20 cellular contexts compared by ENCODE assay signal in the genomic region with DNA sequence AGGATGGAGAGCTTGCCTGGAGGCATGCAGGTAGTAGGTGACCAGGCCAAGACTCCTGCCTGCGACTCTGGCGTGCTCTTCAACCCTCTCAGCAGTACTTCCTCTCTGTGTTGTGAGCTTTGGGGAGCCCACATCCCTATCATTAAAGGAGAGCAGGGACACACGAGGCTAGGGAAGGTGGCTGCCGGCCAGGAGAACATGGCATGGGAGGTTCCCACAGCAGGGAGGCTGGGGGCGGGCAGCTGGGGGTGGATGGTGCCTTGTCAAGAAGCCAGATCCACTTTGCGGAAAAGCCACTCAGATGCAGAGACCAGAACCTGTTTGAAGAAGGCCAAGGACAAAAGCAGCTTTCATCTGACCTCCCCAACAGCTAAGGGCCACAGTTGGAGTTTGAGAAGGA.
"Had no signal": no experiment of that assay in that cellular context is flagged by ENCODE, and none has a peak within 500 bp of the region (broad histone marks: within the 10 kb centered on the region; RNA-seq: fewer than 3 reads in every experiment).

No MANE protein-coding gene starts in this region.

- H3K4me1 Mint-ChIP-seq: nephron had no signal

- H3K4me1 ChIP-seq: left ventricle myocardium inferior, parathyroid adenoma, tibial artery had no signal

- DNase-seq: activated CD4-positive, alpha-beta memory T cell treated with anti-CD3 and anti-CD28 coated beads for 36 hours; activated CD4-positive, alpha-beta T cell treated with anti-CD3 and anti-CD28 coated beads for 48 hours; activated CD4-positive, CD25-positive, alpha-beta regulatory T cell; activated effector memory CD4-positive, alpha-beta T cell treated with Interleukin-2 at 50 U/mL for 16 hours; activated naive CD4-positive, alpha-beta T cell treated with anti-CD3 and anti-CD28 coated beads, Interleukin-2, amount 10 ng/mL, durations not matched to agents 7 days and 5 days; activated T-cell treated with anti-CD3 and anti-CD28 coated beads, Interleukin-2, amount 50 U/mL, for 72 hours; effector CD8-positive, alpha-beta T cell; foreskin melanocyte; glutamatergic neuron; left ventricle myocardium inferior; mammary epithelial cell; nucleus accumbens; right cardiac atrium; substantia nigra; T-helper 17 cell; tibial artery had no signal

- H3K4me2 ChIP-seq: hepatocyte had no signal

- H3K27ac Mint-ChIP-seq: activated CD4-positive, alpha-beta memory T cell treated with anti-CD3 and anti-CD28 coated beads for 36 hours; activated naive CD4-positive, alpha-beta T cell treated with anti-CD3 and anti-CD28 coated beads, Interleukin-2, amount 10 ng/mL, durations not matched to agents 7 days and 5 days; activated T-cell treated with anti-CD3 and anti-CD28 coated beads, Interleukin-2, amount 50 U/mL, for 72 hours; nephron; stimulated activated naive CD8-positive, alpha-beta T cell treated with anti-CD3 and anti-CD28 coated beads, Interleukin-15, Interleukin-2, amounts not matched to agents 100 ng/mL and 50 ng/mL, for 24 hours; T-helper 17 cell had no signal

- H3K27ac ChIP-seq: hepatocyte, left ventricle myocardium inferior, parathyroid adenoma, tibial artery had no signal

- H3K9me3 Mint-ChIP-seq: stimulated activated naive CD8-positive, alpha-beta T cell treated with anti-CD3 and anti-CD28 coated beads, Interleukin-15, Interleukin-2, amounts not matched to agents 100 ng/mL and 50 ng/mL, for 24 hours had no signal

- H3K79me2 ChIP-seq: hepatocyte, parathyroid adenoma had no signal

- H3K4me3 ChIP-seq: hepatocyte, left ventricle myocardium inferior, tibial artery had no signal

- H3K4me3 Mint-ChIP-seq: activated CD4-positive, alpha-beta memory T cell treated with anti-CD3 and anti-CD28 coated beads for 36 hours; activated naive CD4-positive, alpha-beta T cell treated with anti-CD3 and anti-CD28 coated beads, Interleukin-2, amount 10 ng/mL, durations not matched to agents 7 days and 5 days; activated T-cell treated with anti-CD3 and anti-CD28 coated beads, Interleukin-2, amount 50 U/mL, for 72 hours; nephron; stimulated activated naive CD8-positive, alpha-beta T cell treated with anti-CD3 and anti-CD28 coated beads, Interleukin-15, Interleukin-2, amounts not matched to agents 100 ng/mL and 50 ng/mL, for 24 hours; T-helper 17 cell had no signal

- H3K36me3 ChIP-seq: left ventricle myocardium inferior, tibial artery had no signal

- H3K9ac ChIP-seq: parathyroid adenoma had no signal

- H3K27me3 ChIP-seq: hepatocyte, tibial artery had no signal

- H3K36me3 Mint-ChIP-seq: activated CD4-positive, alpha-beta memory T cell treated with anti-CD3 and anti-CD28 coated beads for 36 hours; activated naive CD4-positive, alpha-beta T cell treated with anti-CD3 and anti-CD28 coated beads, Interleukin-2, amount 10 ng/mL, durations not matched to agents 7 days and 5 days had no signal

- H3K27me3 Mint-ChIP-seq: activated CD4-positive, alpha-beta memory T cell treated with anti-CD3 and anti-CD28 coated beads for 36 hours; activated naive CD4-positive, alpha-beta T cell treated with anti-CD3 and anti-CD28 coated beads, Interleukin-2, amount 10 ng/mL, durations not matched to agents 7 days and 5 days; stimulated activated naive CD8-positive, alpha-beta T cell treated with anti-CD3 and anti-CD28 coated beads, Interleukin-15, Interleukin-2, amounts not matched to agents 100 ng/mL and 50 ng/mL, for 24 hours; T-helper 17 cell had no signal

- H2AFZ ChIP-seq: hepatocyte, parathyroid adenoma had no signal
